ENCODE assay signal across 35 cellular contexts in the genomic region with DNA sequence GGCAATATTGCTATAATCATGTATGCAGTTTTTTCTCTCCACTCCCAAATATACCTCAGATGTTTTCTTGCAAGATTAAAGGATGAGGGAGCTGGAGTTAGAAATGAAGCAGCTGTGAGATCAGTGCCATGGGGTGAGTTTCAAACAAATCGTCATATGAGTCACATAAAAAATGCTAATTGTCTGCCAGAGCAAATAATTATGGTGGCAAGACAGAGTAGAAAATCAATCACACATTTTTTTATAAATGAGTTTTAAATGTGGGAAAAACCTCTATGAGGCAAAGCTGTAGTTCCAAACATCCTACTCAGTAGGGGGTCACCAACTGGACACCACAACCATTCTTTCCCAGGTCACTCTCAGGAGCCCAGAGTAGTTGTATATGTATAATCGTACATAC. TPM values are rescaled to one million over a fixed set of nuclear protein-coding genes. Genes with fewer than 3 reads are reported as not detected.
DNase-seq lines count a peak whose midpoint lies in the region; ATAC-seq, FAIRE-seq and TF ChIP-seq lines count a peak whose summit lies in the region.
"Had no signal": no experiment of that assay in that cellular context is flagged by ENCODE, and none has a peak within 500 bp of the region (broad histone marks: within the 10 kb centered on the region; RNA-seq: fewer than 3 reads in every experiment).

No MANE protein-coding gene starts in this region.

- no peak overlapping the region for H3K27ac ChIP-seq in AG04450 (ENCODE audit: low read depth, low read length)
- H3K27ac ChIP-seq in GM23248: peak overlapping the region; percentile 60
- H3K27ac ChIP-seq in astrocyte (ENCODE audit: low read depth, low read length): peak overlapping the region; percentile 17
- H3K27ac ChIP-seq: KMS-11, Peyer's patch, SJCRH30 had no signal

- H3K27me3 ChIP-seq in AG04450 (ENCODE audit: control insufficient read depth, insufficient read depth, low read length): no peaks in the 10 kb centered on the region
- no peaks in the 10 kb centered on the region for H3K27me3 ChIP-seq in GM23248 (replicated peaks; ENCODE audit: insufficient read depth)
- no peaks in the 10 kb centered on the region for H3K27me3 ChIP-seq in astrocyte (ENCODE audit: insufficient read depth, low read length)
- H3K27me3 ChIP-seq: Peyer's patch, SJCRH30 had no signal

- peaks cover 3% of the 10 kb centered on the region for H3K27me3 Mint-ChIP-seq in astrocyte (ENCODE audit: low read depth, unreplicated experiment)
- peaks cover 26% of the 10 kb centered on the region for H3K27me3 Mint-ChIP-seq in activated CD4-positive, alpha-beta memory T cell treated with anti-CD3 and anti-CD28 coated beads for 36 hours

- H3K79me2 ChIP-seq in GM23248 (ENCODE audit: insufficient read depth): no peaks in the 10 kb centered on the region
- H3K79me2 ChIP-seq in astrocyte (ENCODE audit: insufficient read depth, low read length): no peaks in the 10 kb centered on the region

- no peak for ATAC-seq in HG03432 (IDR thresholded peaks at IDR 0.05; ENCODE audit: unreplicated experiment)
- ATAC-seq: activated CD8-positive, alpha-beta memory T cell treated with anti-CD3 and anti-CD28 coated beads, Interleukin-2, amount 10 ng/mL, durations not matched to agents 7 days and 5 days; activated T-cell treated with anti-CD3 and anti-CD28 coated beads, Interleukin-2, amount 50 U/mL, for 72 hours; GM23338; natural killer cell treated with Interleukin-12 subunit alpha and Interleukin-12 subunit beta and Interleukin-15 and Interleukin-18, amount 100 ng/mL, for 72 hours; stimulated activated naive B cell treated with anti-CD40 and anti-IgM and Interleukin-4, amounts not matched to agents 10 μg/mL and 1 μg/mL and 100 μg/mL, for 72 hours had no signal

- intact Hi-C loops in activated CD4-positive, alpha-beta memory T cell treated with anti-CD3 and anti-CD28 coated beads for 36 hours (cut with micrococcal nuclease): no loop called here

- H2AFZ ChIP-seq in GM23248 (no peak overlapping the region), astrocyte (ENCODE audit: low read depth, low read length) (no peak overlapping the region)
- H2AFZ ChIP-seq: GM23338 had no signal

- H3K9me3 Mint-ChIP-seq in astrocyte (ENCODE audit: unreplicated experiment): no peaks in the 10 kb centered on the region
- no peaks in the 10 kb centered on the region for H3K9me3 Mint-ChIP-seq in activated CD4-positive, alpha-beta memory T cell treated with anti-CD3 and anti-CD28 coated beads for 36 hours
- H3K9me3 Mint-ChIP-seq: activated naive CD4-positive, alpha-beta T cell treated with anti-CD3 and anti-CD28 coated beads for 36 hours; natural killer cell treated with Interleukin-12 subunit alpha and Interleukin-12 subunit beta and Interleukin-15 and Interleukin-18, amount 100 ng/mL, for 72 hours had no signal

- H3K4me3 Mint-ChIP-seq in astrocyte (ENCODE audit: unreplicated experiment): no peak overlapping the region
- H3K4me3 Mint-ChIP-seq in activated CD4-positive, alpha-beta memory T cell treated with anti-CD3 and anti-CD28 coated beads for 36 hours: no peak overlapping the region
- H3K4me3 Mint-ChIP-seq: activated CD8-positive, alpha-beta memory T cell treated with anti-CD3 and anti-CD28 coated beads, Interleukin-2, amount 10 ng/mL, durations not matched to agents 7 days and 5 days; activated naive CD4-positive, alpha-beta T cell treated with anti-CD3 and anti-CD28 coated beads for 36 hours; activated T-cell treated with anti-CD3 and anti-CD28 coated beads, Interleukin-2, amount 50 U/mL, for 72 hours; CD4-positive, alpha-beta memory T cell; GM23338; natural killer cell treated with Interleukin-12 subunit alpha and Interleukin-12 subunit beta and Interleukin-15 and Interleukin-18, amount 100 ng/mL, for 72 hours; stimulated activated naive B cell treated with anti-CD40 and anti-IgM and Interleukin-4, amounts not matched to agents 10 μg/mL and 1 μg/mL and 100 μg/mL, for 72 hours had no signal

- no peaks in the 10 kb centered on the region for H4K20me1 ChIP-seq in GM23248 (ENCODE audit: insufficient read depth)
- no peaks in the 10 kb centered on the region for H4K20me1 ChIP-seq in astrocyte (ENCODE audit: insufficient read depth, low read length)

- H3K4me3 ChIP-seq in AG04450 (ENCODE audit: low read depth, low read length) (no peak overlapping the region), GM23248 (no peak overlapping the region), astrocyte (ENCODE audit: insufficient read depth, low read depth, low read length) (no peak overlapping the region), fibroblast of the aortic adventitia (ENCODE audit: low read depth, low read length) (no peak overlapping the region)
- H3K4me3 ChIP-seq: GM23338, Peyer's patch, SJCRH30 had no signal

- H3K27ac Mint-ChIP-seq in astrocyte (ENCODE audit: unreplicated experiment): no peak overlapping the region
- no peak overlapping the region for H3K27ac Mint-ChIP-seq in activated CD4-positive, alpha-beta memory T cell treated with anti-CD3 and anti-CD28 coated beads for 36 hours
- H3K27ac Mint-ChIP-seq: activated CD8-positive, alpha-beta memory T cell treated with anti-CD3 and anti-CD28 coated beads, Interleukin-2, amount 10 ng/mL, durations not matched to agents 7 days and 5 days; activated naive CD4-positive, alpha-beta T cell treated with anti-CD3 and anti-CD28 coated beads for 36 hours; activated T-cell treated with anti-CD3 and anti-CD28 coated beads, Interleukin-2, amount 50 U/mL, for 72 hours; GM23338; natural killer cell treated with Interleukin-12 subunit alpha and Interleukin-12 subunit beta and Interleukin-15 and Interleukin-18, amount 100 ng/mL, for 72 hours; stimulated activated naive B cell treated with anti-CD40 and anti-IgM and Interleukin-4, amounts not matched to agents 10 μg/mL and 1 μg/mL and 100 μg/mL, for 72 hours had no signal

- WGBS in GM23248 (ENCODE audit: low coverage in 1 of 2, low lambda C conversion rate in 2 of 2, missing lambda C conversion rate in 2 of 2), 2 experiments: 28 to 31% methylated on average over 2 of the region's 2 CpGs

- POLR2A ChIA-PET in AG04450 (lab: Yijun Ruan, JAX): interaction anchor here (0.8 kb wide), 2 partner anchors 13 to 65 kb away, joined by 3 read pairs; no protein-coding TSS in a partner anchor
- POLR2A ChIA-PET in activated CD4-positive, alpha-beta memory T cell treated with anti-CD3 and anti-CD28 coated beads for 36 hours (lab: Charles Lee): no interaction called here

- no peak for FAIRE-seq in astrocyte (lab: Jason Lieb, UNC)
- FAIRE-seq: HTR-8/SVneo, keratinocyte had no signal

- H3F3A ChIP-seq in GM23248 (ENCODE audit: insufficient read depth): peaks cover 45% of the 10 kb centered on the region

- CTCF ChIA-PET in AG04450 (lab: Charles Lee): interaction anchor here (1.0 kb wide), 1 partner anchor 122 kb away, joined by 3 read pairs; no protein-coding TSS in a partner anchor
- CTCF ChIA-PET in activated CD4-positive, alpha-beta memory T cell treated with anti-CD3 and anti-CD28 coated beads for 36 hours (lab: Charles Lee): no interaction called here

- no peaks in the 10 kb centered on the region for H3K36me3 ChIP-seq in GM23248 (ENCODE audit: low read depth)
- H3K36me3 ChIP-seq in astrocyte (ENCODE audit: insufficient read depth, low read length): no peaks in the 10 kb centered on the region
- H3K36me3 ChIP-seq: Peyer's patch, SJCRH30 had no signal

- no peaks in the 10 kb centered on the region for H3K9me2 ChIP-seq in GM23248 (ENCODE audit: insufficient read depth)

- no peak for TF ChIP-seq CTCF in AG04450 (IDR thresholded peaks at IDR 0.05; ENCODE audit: low read depth, low read length)
- TF ChIP-seq CTCF in astrocyte (IDR thresholded peaks at IDR 0.05; ENCODE audit: insufficient read depth, low read depth, low read length): no peak
- no peak for TF ChIP-seq CTCF in fibroblast of the aortic adventitia (IDR thresholded peaks at IDR 0.05; ENCODE audit: insufficient read depth, low read length)

- H3K4me1 Mint-ChIP-seq in astrocyte (ENCODE audit: low read depth, unreplicated experiment): no peaks in the 10 kb centered on the region
- no peaks in the 10 kb centered on the region for H3K4me1 Mint-ChIP-seq in activated CD4-positive, alpha-beta memory T cell treated with anti-CD3 and anti-CD28 coated beads for 36 hours (ENCODE audit: low read depth)
- H3K4me1 Mint-ChIP-seq: CD4-positive, alpha-beta memory T cell; GM23338 had no signal

- H3K36me3 Mint-ChIP-seq in astrocyte (ENCODE audit: low read depth, unreplicated experiment): no peaks in the 10 kb centered on the region
- H3K36me3 Mint-ChIP-seq in activated CD4-positive, alpha-beta memory T cell treated with anti-CD3 and anti-CD28 coated beads for 36 hours: no peaks in the 10 kb centered on the region
- H3K36me3 Mint-ChIP-seq: CD4-positive, alpha-beta memory T cell; natural killer cell treated with Interleukin-12 subunit alpha and Interleukin-12 subunit beta and Interleukin-15 and Interleukin-18, amount 100 ng/mL, for 72 hours; stimulated activated naive B cell treated with anti-CD40 and anti-IgM and Interleukin-4, amounts not matched to agents 10 μg/mL and 1 μg/mL and 100 μg/mL, for 72 hours had no signal

- in situ Hi-C loops in GM23248 (cut with MboI): no loop called here

- peaks cover 52% of the 10 kb centered on the region for H3K4me1 ChIP-seq in GM23248 (ENCODE audit: insufficient read depth)
- H3K4me1 ChIP-seq in astrocyte (ENCODE audit: insufficient read depth, low read length): peaks cover 5% of the 10 kb centered on the region
- H3K4me1 ChIP-seq: Peyer's patch, SJCRH30 had no signal

- H3K4me2 ChIP-seq in GM23248 (ENCODE audit: unreplicated experiment): peak overlapping the region; percentile 71
- H3K4me2 ChIP-seq in astrocyte (ENCODE audit: low read length): no peak overlapping the region
- H3K4me2 ChIP-seq: GM23338, KMS-11 had no signal

- DNase-seq in AG04450 (ENCODE audit: low read depth, low spot score) (peak; percentile 64), GM23248 (peak; percentile 78), astrocyte (ENCODE audit: low read depth) (peak; percentile 93), fibroblast of the aortic adventitia (ENCODE audit: low read depth) (peak; percentile 84), epidermal melanocyte (ENCODE audit: insufficient read length, low spot score) (no peak), SK-N-DZ (ENCODE audit: low spot score) (no peak)
- DNase-seq in activated CD4-positive, alpha-beta memory T cell treated with anti-CD3 and anti-CD28 coated beads for 36 hours: no peak
- DNase-seq: activated CD4-positive, alpha-beta T cell treated with anti-CD3 and anti-CD28 coated beads for 4 hours; activated CD8-positive, alpha-beta memory T cell treated with anti-CD3 and anti-CD28 coated beads, Interleukin-2, amount 10 ng/mL, durations not matched to agents 7 days and 5 days; activated naive CD4-positive, alpha-beta T cell treated with anti-CD3 and anti-CD28 coated beads for 36 hours; activated T-cell treated with anti-CD3 and anti-CD28 coated beads, Interleukin-2, amount 50 U/mL, for 72 hours; CD4-positive, alpha-beta memory T cell; DMS 273 treated with DMSO at 0.1 percent for 48 hours; effector CD4-positive, alpha-beta T cell; erythroblast; GDM1; MV-4-11; NCI-H1694; NCI-H2171 treated with DMSO at 0.1 percent for 48 hours; NCI-H524 treated with DMSO at 0.1 percent for 48 hours; Peyer's patch; retina; SJCRH30; stimulated activated CD4-positive, alpha-beta T cell treated with anti-CD3 and anti-CD28 coated beads, Interleukin-4, amount 100 ng/mL, for 24 hours; stimulated activated naive B cell treated with anti-CD40 and anti-IgM and Interleukin-4, amounts not matched to agents 10 μg/mL and 1 μg/mL and 100 μg/mL, for 72 hours had no signal

- H3K9ac ChIP-seq in GM23248 (no peak overlapping the region), astrocyte (ENCODE audit: low read length) (no peak overlapping the region)
- H3K9ac ChIP-seq: KMS-11 had no signal

- H3K9me3 ChIP-seq in AG04450 (ENCODE audit: control insufficient read depth, insufficient read depth, low read length) (no peaks in the 10 kb centered on the region), GM23248 (ENCODE audit: low read depth) (no peaks in the 10 kb centered on the region), astrocyte (ENCODE audit: insufficient read depth, low read depth, low read length) (no peaks in the 10 kb centered on the region)
- H3K9me3 ChIP-seq: Peyer's patch, SJCRH30 had no signal

RNA-seq across cellular contexts. Expression of a gene that starts 55.3 kb away (rescaled TPM):
- polyA plus RNA-seq in AG04450 (2011; rRNA removed) (0.71 and 1.1 TPM in 2 replicates), GM23248 (2016; fragmentation: Nextera tagmentation; extraction: Ambion mirVana) (16.1 and 18.0 TPM in 2 replicates)
- polyA minus RNA-seq in AG04450 (2011; rRNA and poly(A)+ RNA removed): 1.2 and 2.9 TPM in 2 replicates
- total RNA-seq in GM23248 (2014; rRNA removed; shearing (Covaris generic)): 25.2 and 34.9 TPM in 2 replicates
- total RNA-seq in astrocyte (0.22 and 0.34 TPM in 2 replicates), fibroblast of the aortic adventitia (ENCODE audit: low replicate concordance) (2.2 TPM in 1 of 2 replicates, not detected in the other)
- polyA plus RNA-seq in SK-N-DZ (2014; cell fraction: cytosol; rRNA removed): not detected in 2 replicates
- polyA plus RNA-seq in SK-N-DZ (2014; cell fraction: nucleus; rRNA removed): not detected in 2 replicates
- under 1 TPM in 1 of 2 experiments, not detected in 1; 0.12 TPM for total RNA-seq in activated CD4-positive, alpha-beta memory T cell treated with anti-CD3 and anti-CD28 coated beads for 36 hours
- total RNA-seq: activated CD8-positive, alpha-beta memory T cell treated with anti-CD3 and anti-CD28 coated beads, Interleukin-2, amount 10 ng/mL, durations not matched to agents 7 days and 5 days; CD4-positive, alpha-beta memory T cell; chondrocyte; glomerular endothelial cell; natural killer cell treated with Interleukin-12 subunit alpha and Interleukin-12 subunit beta and Interleukin-15 and Interleukin-18, amount 100 ng/mL, for 72 hours; osteocyte; T-helper 1 cell treated with Interleukin-12 subunit alpha and Interleukin-12 subunit beta and Interleukin-4 antibody, amounts not matched to agents 30 ng/mL and 1 ng/mL, for 36 hours had no signal

Comparison
In these comparisons a context has a peak if more than half of its experiments do, and no peak if none do; other contexts are left out.
1. DNase-seq: peak in AG04450 (single experiment), GM23248 (single experiment), astrocyte (single experiment) and fibroblast of the aortic adventitia (single experiment); none in epidermal melanocyte (single experiment), SK-N-DZ (single experiment) and activated CD4-positive, alpha-beta memory T cell treated with anti-CD3 and anti-CD28 coated beads for 36 hours (single experiment).